In the genomic region with DNA sequence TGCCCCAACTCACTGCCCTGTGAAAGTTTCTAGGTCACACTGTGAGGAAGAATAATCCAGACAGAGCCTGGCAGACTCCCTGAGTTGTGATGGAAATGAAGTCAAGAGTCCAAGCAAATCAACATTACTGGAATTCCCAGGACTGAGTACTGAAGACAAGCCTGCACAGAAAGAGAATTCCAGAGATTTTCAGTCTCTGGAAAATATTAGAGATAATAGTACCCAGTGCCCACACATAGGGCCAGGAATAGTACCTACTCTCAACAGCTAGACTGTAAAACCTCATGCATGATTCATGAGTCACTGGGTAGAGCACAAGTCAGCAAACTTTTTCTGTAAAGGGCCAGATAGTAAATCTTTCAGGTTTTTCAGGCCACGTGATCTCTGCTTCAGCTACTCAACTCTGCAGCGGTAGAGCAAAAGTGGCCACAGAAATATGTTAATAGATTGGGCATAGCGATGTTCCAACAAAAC, we compare ENCODE assay signal across 2 cellular contexts.
TF ChIP-seq lines count a peak whose summit lies in the region.

No MANE protein-coding gene starts in this region.

TF ChIP-seq in IMR-90, 13 proteins besides CTCF, POLR2A, EP300 and RAD21:
- TF ChIP-seq, protein P1, sequence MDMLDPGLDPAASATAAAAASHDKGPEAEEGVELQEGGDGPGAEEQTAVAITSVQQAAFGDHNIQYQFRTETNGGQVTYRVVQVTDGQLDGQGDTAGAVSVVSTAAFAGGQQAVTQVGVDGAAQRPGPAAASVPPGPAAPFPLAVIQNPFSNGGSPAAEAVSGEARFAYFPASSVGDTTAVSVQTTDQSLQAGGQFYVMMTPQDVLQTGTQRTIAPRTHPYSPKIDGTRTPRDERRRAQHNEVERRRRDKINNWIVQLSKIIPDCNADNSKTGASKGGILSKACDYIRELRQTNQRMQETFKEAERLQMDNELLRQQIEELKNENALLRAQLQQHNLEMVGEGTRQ (IDR thresholded peaks at IDR 0.05; ENCODE audit: low read depth, low read length), result 0 out of 2 replicates have a peak, but pooled peaks have one; percentile 35

TF ChIP-seq in SK-N-SH, 30 proteins besides CTCF, POLR2A, EP300 and RAD21:
- TF ChIP-seq, protein P2, sequence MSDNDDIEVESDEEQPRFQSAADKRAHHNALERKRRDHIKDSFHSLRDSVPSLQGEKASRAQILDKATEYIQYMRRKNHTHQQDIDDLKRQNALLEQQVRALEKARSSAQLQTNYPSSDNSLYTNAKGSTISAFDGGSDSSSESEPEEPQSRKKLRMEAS (IDR thresholded peaks at IDR 0.05; ENCODE audit: low read depth), result peak; percentile 60; the same call in 1 of the 2 replicates
- peak; percentile 18; the same call in 1 of the 2 replicates for TF ChIP-seq POLR2AphosphoS5 (IDR thresholded peaks at IDR 0.05; ENCODE audit: low read depth, low read length)
- TF ChIP-seq RXRA (IDR thresholded peaks at IDR 0.05; ENCODE audit: borderline replicate concordance, low read depth), result 0 out of 2 replicates have a peak, but pooled peaks have one; percentile 23
- peak; percentile 66 for TF ChIP-seq FOSL2 (IDR thresholded peaks at IDR 0.05; ENCODE audit: borderline replicate concordance, low read depth)
- peak; percentile 50; the same call in 1 of the 2 replicates for TF ChIP-seq NFIC (IDR thresholded peaks at IDR 0.05; ENCODE audit: borderline replicate concordance)
- peak; percentile 66; the same call in 1 of the 2 replicates for TF ChIP-seq TCF12 (IDR thresholded peaks at IDR 0.05)
- TF ChIP-seq USF1 (IDR thresholded peaks at IDR 0.05; ENCODE audit: borderline replicate concordance, low read depth), result peak; percentile 81
- TF ChIP-seq PBX3 (IDR thresholded peaks at IDR 0.05), result peak; percentile 76
- TF ChIP-seq JUND (IDR thresholded peaks at IDR 0.05), result peak; percentile 79
